Comparison of ENCODE assay signal across 23 cellular contexts in the genomic region with DNA sequence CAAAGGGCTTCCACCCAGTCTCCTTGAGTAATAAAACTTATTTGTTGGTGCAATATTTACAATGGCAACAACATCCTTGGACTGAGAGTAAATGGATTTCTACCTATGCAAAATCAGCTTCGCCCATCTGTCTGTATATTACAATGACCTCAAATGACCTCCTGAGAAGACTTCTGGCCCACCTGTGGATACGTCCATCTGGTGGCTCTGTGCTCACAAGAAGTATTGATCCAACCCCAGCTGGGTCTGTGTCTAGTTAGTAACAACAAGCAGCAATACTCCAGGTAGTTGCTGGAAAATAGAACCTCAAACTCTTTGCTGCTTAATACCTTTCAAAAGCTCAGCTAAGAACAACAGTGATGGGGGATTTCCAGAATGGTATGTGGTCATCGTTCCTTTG. TPM values are rescaled to one million over a fixed set of nuclear protein-coding genes. Genes with fewer than 3 reads are reported as not detected.
A peak's percentile ranks its signal among the peaks of the same experiment; 100 is the strongest.
DNase-seq lines count a peak whose midpoint lies in the region; ATAC-seq and TF ChIP-seq lines count a peak whose summit lies in the region.
"Had no signal": no experiment of that assay in that cellular context is flagged by ENCODE, and none has a peak within 500 bp of the region (broad histone marks: within the 10 kb centered on the region; RNA-seq: fewer than 3 reads in every experiment).

No MANE protein-coding gene starts in this region.

- TF ChIP-seq CTCF in glutamatergic neuron (IDR thresholded peaks at IDR 0.05; ENCODE audit: partially characterized antibody, unreplicated experiment) (no peak), upper lobe of left lung (IDR thresholded peaks at IDR 0.05) (no peak)

- peaks cover 1% of the 10 kb centered on the region for H3K9me3 Mint-ChIP-seq in glutamatergic neuron (ENCODE audit: unreplicated experiment)
- H3K9me3 Mint-ChIP-seq: CD4-positive, alpha-beta T cell had no signal

- peak overlapping the region; percentile 79 for H3K27ac Mint-ChIP-seq in glutamatergic neuron (ENCODE audit: unreplicated experiment)
- H3K27ac Mint-ChIP-seq: CD4-positive, alpha-beta T cell had no signal

- no peak overlapping the region for H3K4me3 Mint-ChIP-seq in glutamatergic neuron (ENCODE audit: unreplicated experiment)
- H3K4me3 Mint-ChIP-seq: CD4-positive, alpha-beta T cell had no signal

- H3K4me1 Mint-ChIP-seq in glutamatergic neuron (ENCODE audit: low read depth, unreplicated experiment) = peaks cover 25% of the 10 kb centered on the region

- H3K9me3 ChIP-seq in upper lobe of left lung = no peaks in the 10 kb centered on the region
- H3K9me3 ChIP-seq: A549; BLaER1 treated with 17β-estradiol and CSF1 and Interleukin-3, amounts not matched to agents 10 nM and 100 nM; SJSA1 had no signal

- no peaks in the 10 kb centered on the region for H3K4me1 ChIP-seq in upper lobe of left lung
- H3K4me1 ChIP-seq: A549 had no signal

- no peak for ATAC-seq in upper lobe of left lung (ENCODE audit: low FRiP score in 2 of 2)
- ATAC-seq: A549 had no signal

- WGBS in upper lobe of left lung, 2 donors = 91 to 97% methylated on average over 3 of the region's 3 CpGs

- DNase-seq in DMS 273 treated with DMSO at 0.1 percent for 48 hours (lab: John Stamatoyannopoulos, UW) = peak; percentile 70
- peak; percentile 88 for DNase-seq in NCI-H146 (lab: John Stamatoyannopoulos, UW)
- DNase-seq in NCI-H69 (lab: John Stamatoyannopoulos, UW) = peak; percentile 94
- DNase-seq in glutamatergic neuron = peak; percentile 52
- no peak for DNase-seq in activated CD4-positive, CD25-positive, alpha-beta regulatory T cell treated with anti-CD3 and anti-CD28 coated beads, Interleukin-2, amount 50 U/mL, for 72 hours
- DNase-seq in upper lobe of left lung = no peak
- no peak for DNase-seq in NCI-H1436 (lab: John Stamatoyannopoulos, UW)
- DNase-seq: AML-193; CD4-positive, alpha-beta T cell; DMS79; EL; GF-D8; IMR-90; KG1; MM.1S; NCI-H2029; NCI-H2227 treated with DMSO at 0.1 percent for 48 hours; NCI-H748 treated with DMSO at 0.1 percent for 48 hours; PC-9; Right ventricle myocardium superior had no signal

- TF ChIP-seq EP300 in upper lobe of left lung (IDR thresholded peaks at IDR 0.05) = no peak

- H3K4me3 ChIP-seq in upper lobe of left lung = no peak overlapping the region
- H3K4me3 ChIP-seq: A549; BLaER1 treated with 17β-estradiol and CSF1 and Interleukin-3, amounts not matched to agents 10 nM and 100 nM; PC-9; SJSA1 had no signal

- no peak overlapping the region for H3K27ac ChIP-seq in upper lobe of left lung
- H3K27ac ChIP-seq: A549; BLaER1 treated with 17β-estradiol and CSF1 and Interleukin-3, amounts not matched to agents 10 nM and 100 nM; PC-9; SJSA1 had no signal

- H3K36me3 ChIP-seq in upper lobe of left lung = peaks cover 3 to 78% (median 37%) of the 10 kb centered on the region in 4 donors

- H3K36me3 Mint-ChIP-seq in glutamatergic neuron (ENCODE audit: unreplicated experiment) = peaks cover 4% of the 10 kb centered on the region

- no peaks in the 10 kb centered on the region for H3K27me3 Mint-ChIP-seq in glutamatergic neuron (ENCODE audit: unreplicated experiment)
- H3K27me3 Mint-ChIP-seq: CD4-positive, alpha-beta T cell had no signal

- no peaks in the 10 kb centered on the region for H3K27me3 ChIP-seq in upper lobe of left lung
- H3K27me3 ChIP-seq: BLaER1 treated with 17β-estradiol and CSF1 and Interleukin-3, amounts not matched to agents 10 nM and 100 nM; SJSA1 had no signal

- no peak for TF ChIP-seq POLR2A in upper lobe of left lung (IDR thresholded peaks at IDR 0.05)

RNA-seq across cellular contexts. Expression of gene CILK1, which starts 31.9 kb away (rescaled TPM):
- total RNA-seq in glutamatergic neuron (ENCODE audit: unreplicated experiment) (31.7 TPM), upper lobe of left lung (10 to 100 TPM in 3 of 6 donors, 1 to 10 TPM in 3; 9.0 to 25.1 (median 10.3) TPM)

RNA-seq across cellular contexts. Expression of gene GSTA4, which starts 34.7 kb away (rescaled TPM):
- total RNA-seq in glutamatergic neuron (ENCODE audit: unreplicated experiment) = 81.1 TPM
- 100 to 1,000 TPM in 2 of 6 donors, 10 to 100 TPM in 4; 29.0 to 151 (median 80.8) TPM for total RNA-seq in upper lobe of left lung

RNA-seq across cellular contexts. Expression of gene FBXO9, which starts 35.4 kb away (rescaled TPM):
- total RNA-seq in glutamatergic neuron (ENCODE audit: unreplicated experiment) (49.1 TPM), upper lobe of left lung (10 to 100 TPM; 56.2 to 98.5 (median 83.0) TPM)

Comparison
In these comparisons a context has a peak if more than half of its experiments do, and no peak if none do; other contexts are left out.
1. DNase-seq: peak in DMS 273 treated with DMSO at 0.1 percent for 48 hours (single experiment), NCI-H146 (single experiment), NCI-H69 (single experiment) and glutamatergic neuron (single experiment); none in activated CD4-positive, CD25-positive, alpha-beta regulatory T cell treated with anti-CD3 and anti-CD28 coated beads, Interleukin-2, amount 50 U/mL, for 72 hours (single experiment), upper lobe of left lung (0 of 2) and NCI-H1436 (single experiment).